19 cellular contexts compared by ENCODE assay signal in genomic region chr14:94935901-94936300, GRCh38.
"Had no signal": no experiment of that assay in that cellular context is flagged by ENCODE, and none has a peak within 500 bp of the region (broad histone marks: within the 10 kb centered on the region; RNA-seq: fewer than 3 reads in every experiment).

No MANE protein-coding gene starts in this region.

- H3K27me3 Mint-ChIP-seq: activated naive CD8-positive, alpha-beta T cell treated with anti-CD3 and anti-CD28 coated beads, Interleukin-2, amount 50 U/mL, for 24 hours; stimulated activated naive CD8-positive, alpha-beta T cell treated with anti-CD3 and anti-CD28 coated beads, Interleukin-15, amount 100 ng/mL, for 72 hours had no signal

- H3K4me1 ChIP-seq: upper lobe of right lung had no signal

- DNase-seq: activated CD4-positive, alpha-beta T cell treated with anti-CD3 and anti-CD28 coated beads, Interleukin-2, amount 50 U/mL, for 1 hour; activated CD8-positive, alpha-beta memory T cell treated with anti-CD3 and anti-CD28 coated beads, Interleukin-2, amount 50 U/mL, for 4 hours; activated naive CD4-positive, alpha-beta T cell treated with anti-CD3 and anti-CD28 coated beads, Interleukin-2, amount 10 ng/mL, durations not matched to agents 7 days and 5 days; activated naive CD8-positive, alpha-beta T cell treated with anti-CD3 and anti-CD28 coated beads, Interleukin-2, amount 50 U/mL, for 24 hours; activated T-cell treated with anti-CD3 and anti-CD28 coated beads, Interleukin-2, amount 50 U/mL, for 4 hours; cortex of kidney; erythroblast; kidney glomerular epithelial cell; mammary epithelial cell; stimulated activated CD4-positive, alpha-beta T cell treated with anti-CD3 and anti-CD28 coated beads, Interleukin-4, amount 100 ng/mL, for 1 hour; stimulated activated naive CD8-positive, alpha-beta T cell treated with anti-CD3 and anti-CD28 coated beads, Interleukin-15, amount 100 ng/mL, for 72 hours; upper lobe of right lung had no signal

- H3K27me3 ChIP-seq: ovary, upper lobe of right lung had no signal

- H3K4me3 Mint-ChIP-seq: activated naive CD4-positive, alpha-beta T cell treated with anti-CD3 and anti-CD28 coated beads, Interleukin-2, amount 10 ng/mL, durations not matched to agents 7 days and 5 days; activated naive CD8-positive, alpha-beta T cell treated with anti-CD3 and anti-CD28 coated beads, Interleukin-2, amount 50 U/mL, for 24 hours; activated T-cell treated with anti-CD3 and anti-CD28 coated beads, Interleukin-2, amount 50 U/mL, for 4 hours; stimulated activated naive CD8-positive, alpha-beta T cell treated with anti-CD3 and anti-CD28 coated beads, Interleukin-15, amount 100 ng/mL, for 72 hours had no signal

- H3K9me3 ChIP-seq: gastrocnemius medialis, heart left ventricle, left ventricle myocardium inferior, ovary, psoas muscle, upper lobe of right lung had no signal

- H3K4me3 ChIP-seq: smooth muscle cell had no signal

- H3K9me3 Mint-ChIP-seq: activated naive CD4-positive, alpha-beta T cell treated with anti-CD3 and anti-CD28 coated beads, Interleukin-2, amount 10 ng/mL, durations not matched to agents 7 days and 5 days; activated naive CD8-positive, alpha-beta T cell treated with anti-CD3 and anti-CD28 coated beads, Interleukin-2, amount 50 U/mL, for 24 hours; activated T-cell treated with anti-CD3 and anti-CD28 coated beads, Interleukin-2, amount 50 U/mL, for 4 hours; stimulated activated naive CD8-positive, alpha-beta T cell treated with anti-CD3 and anti-CD28 coated beads, Interleukin-15, amount 100 ng/mL, for 72 hours had no signal

- H3K4me1 Mint-ChIP-seq: activated naive CD8-positive, alpha-beta T cell treated with anti-CD3 and anti-CD28 coated beads, Interleukin-2, amount 50 U/mL, for 24 hours; stimulated activated naive CD8-positive, alpha-beta T cell treated with anti-CD3 and anti-CD28 coated beads, Interleukin-15, amount 100 ng/mL, for 72 hours had no signal

- ATAC-seq: activated CD4-positive, CD25-positive, alpha-beta regulatory T cell treated with anti-CD3 and anti-CD28 coated beads, Interleukin-2, amount 50 U/mL, for 24 hours; activated naive CD8-positive, alpha-beta T cell treated with anti-CD3 and anti-CD28 coated beads, Interleukin-2, amount 50 U/mL, for 24 hours; activated T-cell treated with anti-CD3 and anti-CD28 coated beads, Interleukin-2, amount 50 U/mL, for 4 hours; stimulated activated naive CD8-positive, alpha-beta T cell treated with anti-CD3 and anti-CD28 coated beads, Interleukin-15, amount 100 ng/mL, for 72 hours had no signal

- H3K36me3 Mint-ChIP-seq: activated naive CD4-positive, alpha-beta T cell treated with anti-CD3 and anti-CD28 coated beads, Interleukin-2, amount 10 ng/mL, durations not matched to agents 7 days and 5 days had no signal

- H3K27ac Mint-ChIP-seq: activated naive CD4-positive, alpha-beta T cell treated with anti-CD3 and anti-CD28 coated beads, Interleukin-2, amount 10 ng/mL, durations not matched to agents 7 days and 5 days; activated naive CD8-positive, alpha-beta T cell treated with anti-CD3 and anti-CD28 coated beads, Interleukin-2, amount 50 U/mL, for 24 hours; stimulated activated naive CD8-positive, alpha-beta T cell treated with anti-CD3 and anti-CD28 coated beads, Interleukin-15, amount 100 ng/mL, for 72 hours had no signal

- H3K36me3 ChIP-seq: gastrocnemius medialis, heart left ventricle, left ventricle myocardium inferior, ovary, upper lobe of right lung had no signal
